ENCODE assay signal across 9 cellular contexts in genomic region chr7:20114463-20114862, GRCh38.
DNase-seq lines count a peak whose midpoint lies in the region; ATAC-seq and TF ChIP-seq lines count a peak whose summit lies in the region.
"Had no signal": no experiment of that assay in that cellular context is flagged by ENCODE, and none has a peak within 500 bp of the region (broad histone marks: within the 10 kb centered on the region; RNA-seq: fewer than 3 reads in every experiment).

No MANE protein-coding gene starts in this region.

- intact Hi-C loops in spleen (cut with DNase I; ENCODE audit: low total_unique reads) = no loop called here

- H3K9me3 Mint-ChIP-seq in activated naive CD8-positive, alpha-beta T cell treated with anti-CD3 and anti-CD28 coated beads, Interleukin-2, amount 50 U/mL, for 24 hours = no peaks in the 10 kb centered on the region
- peaks cover 3% of the 10 kb centered on the region for H3K9me3 Mint-ChIP-seq in stimulated activated effector memory CD8-positive, alpha-beta T cell treated with anti-CD3 and anti-CD28 coated beads, Interleukin-12 subunit alpha, Interleukin-12 subunit beta, amount 100 ng/mL, for 72 hours
- H3K9me3 Mint-ChIP-seq in activated T-cell treated with anti-CD3 and anti-CD28 coated beads, Interleukin-2, amount 50 U/mL, for 4 hours = no peaks in the 10 kb centered on the region
- H3K9me3 Mint-ChIP-seq: nephron had no signal

- no peak for TF ChIP-seq POLR2A in spleen (IDR thresholded peaks at IDR 0.05)

- H3K27ac ChIP-seq in spleen = peak overlapping the region in 1 of 8 donors; percentile 21

- no peaks in the 10 kb centered on the region for H3K27me3 ChIP-seq in spleen (replicated peaks in 1 of 7)

- H3K4me1 Mint-ChIP-seq in activated naive CD8-positive, alpha-beta T cell treated with anti-CD3 and anti-CD28 coated beads, Interleukin-2, amount 50 U/mL, for 24 hours = peaks cover 20% of the 10 kb centered on the region
- H3K4me1 Mint-ChIP-seq in stimulated activated effector memory CD8-positive, alpha-beta T cell treated with anti-CD3 and anti-CD28 coated beads, Interleukin-12 subunit alpha, Interleukin-12 subunit beta, amount 100 ng/mL, for 72 hours = no peaks in the 10 kb centered on the region
- H3K4me1 Mint-ChIP-seq in activated T-cell treated with anti-CD3 and anti-CD28 coated beads, Interleukin-2, amount 50 U/mL, for 4 hours (ENCODE audit: low read depth) = peaks cover 3% of the 10 kb centered on the region

- no peak overlapping the region for H3K4me3 ChIP-seq in spleen

- H3K9me3 ChIP-seq in spleen = no peaks in the 10 kb centered on the region

- peaks cover 0 to 21% (median 16%) of the 10 kb centered on the region in 6 donors for H3K4me1 ChIP-seq in spleen

- no peaks in the 10 kb centered on the region for H3K27me3 Mint-ChIP-seq in activated naive CD8-positive, alpha-beta T cell treated with anti-CD3 and anti-CD28 coated beads, Interleukin-2, amount 50 U/mL, for 24 hours
- H3K27me3 Mint-ChIP-seq in activated T-cell treated with anti-CD3 and anti-CD28 coated beads, Interleukin-2, amount 50 U/mL, for 4 hours (ENCODE audit: low read depth) = no peaks in the 10 kb centered on the region

- TF ChIP-seq CTCF in GM20000 (IDR thresholded peaks at IDR 0.05; ENCODE audit: extremely low read depth, missing control alignments) (no peak), spleen (IDR thresholded peaks at IDR 0.05 in 8 of 11, conservative IDR thresholded peaks at IDR 0.05 in 3 of 11) (peak in 1 of 11 experiments; percentile 21)

- 11 to 27% (median 22%) methylated on average over 2 of the region's 2 CpGs for WGBS in spleen, 5 donors

- no peaks in the 10 kb centered on the region for H3K36me3 ChIP-seq in spleen

- DNase-seq in GF-D8 (lab: John Stamatoyannopoulos, UW) = peak; percentile 66
- peak; percentile 48 for DNase-seq in GM20000 (ENCODE audit: low spot score)
- DNase-seq in activated naive CD8-positive, alpha-beta T cell treated with anti-CD3 and anti-CD28 coated beads, Interleukin-2, amount 50 U/mL, for 24 hours = no peak
- DNase-seq in stimulated activated effector memory CD8-positive, alpha-beta T cell treated with anti-CD3 and anti-CD28 coated beads, Interleukin-12 subunit alpha, Interleukin-12 subunit beta, amount 100 ng/mL, for 72 hours (ENCODE audit: low spot score in 2 of 2) = no peak
- no peak for DNase-seq in activated T-cell treated with anti-CD3 and anti-CD28 coated beads, Interleukin-2, amount 50 U/mL, for 4 hours
- DNase-seq in spleen = no peak
- DNase-seq in dedifferentiated amniotic fluid mesenchymal stem cell (ENCODE audit: extremely low spot score) = no peak

- ATAC-seq in HG03460 (IDR thresholded peaks at IDR 0.05; ENCODE audit: unreplicated experiment) = peak; percentile 91
- peak; percentile 52 for ATAC-seq in activated naive CD8-positive, alpha-beta T cell treated with anti-CD3 and anti-CD28 coated beads, Interleukin-2, amount 50 U/mL, for 24 hours
- ATAC-seq in stimulated activated effector memory CD8-positive, alpha-beta T cell treated with anti-CD3 and anti-CD28 coated beads, Interleukin-12 subunit alpha, Interleukin-12 subunit beta, amount 100 ng/mL, for 72 hours = peak; percentile 48
- ATAC-seq in activated T-cell treated with anti-CD3 and anti-CD28 coated beads, Interleukin-2, amount 50 U/mL, for 4 hours = no peak

- no peak overlapping the region for H3K4me3 Mint-ChIP-seq in activated naive CD8-positive, alpha-beta T cell treated with anti-CD3 and anti-CD28 coated beads, Interleukin-2, amount 50 U/mL, for 24 hours
- H3K4me3 Mint-ChIP-seq in stimulated activated effector memory CD8-positive, alpha-beta T cell treated with anti-CD3 and anti-CD28 coated beads, Interleukin-12 subunit alpha, Interleukin-12 subunit beta, amount 100 ng/mL, for 72 hours = no peak overlapping the region
- no peak overlapping the region for H3K4me3 Mint-ChIP-seq in activated T-cell treated with anti-CD3 and anti-CD28 coated beads, Interleukin-2, amount 50 U/mL, for 4 hours
- H3K4me3 Mint-ChIP-seq: nephron had no signal

- no peak overlapping the region for H3K27ac Mint-ChIP-seq in activated naive CD8-positive, alpha-beta T cell treated with anti-CD3 and anti-CD28 coated beads, Interleukin-2, amount 50 U/mL, for 24 hours
- no peak overlapping the region for H3K27ac Mint-ChIP-seq in stimulated activated effector memory CD8-positive, alpha-beta T cell treated with anti-CD3 and anti-CD28 coated beads, Interleukin-12 subunit alpha, Interleukin-12 subunit beta, amount 100 ng/mL, for 72 hours
- H3K27ac Mint-ChIP-seq: nephron had no signal

- H3K36me3 Mint-ChIP-seq in activated naive CD8-positive, alpha-beta T cell treated with anti-CD3 and anti-CD28 coated beads, Interleukin-2, amount 50 U/mL, for 24 hours (ENCODE audit: low read depth) = no peaks in the 10 kb centered on the region
- H3K36me3 Mint-ChIP-seq in stimulated activated effector memory CD8-positive, alpha-beta T cell treated with anti-CD3 and anti-CD28 coated beads, Interleukin-12 subunit alpha, Interleukin-12 subunit beta, amount 100 ng/mL, for 72 hours = no peaks in the 10 kb centered on the region
- H3K36me3 Mint-ChIP-seq in activated T-cell treated with anti-CD3 and anti-CD28 coated beads, Interleukin-2, amount 50 U/mL, for 4 hours (ENCODE audit: insufficient read depth) = no peaks in the 10 kb centered on the region

Comparison
In these comparisons a context has a peak if more than half of its experiments do, and no peak if none do; other contexts are left out.
1. DNase-seq: peak in GF-D8 (single experiment) and GM20000 (single experiment); none in activated naive CD8-positive, alpha-beta T cell treated with anti-CD3 and anti-CD28 coated beads, Interleukin-2, amount 50 U/mL, for 24 hours (single experiment), stimulated activated effector memory CD8-positive, alpha-beta T cell treated with anti-CD3 and anti-CD28 coated beads, Interleukin-12 subunit alpha, Interleukin-12 subunit beta, amount 100 ng/mL, for 72 hours (0 of 2), activated T-cell treated with anti-CD3 and anti-CD28 coated beads, Interleukin-2, amount 50 U/mL, for 4 hours (single experiment), spleen (single experiment) and dedifferentiated amniotic fluid mesenchymal stem cell (single experiment).
2. ATAC-seq: peak in HG03460 (single experiment), activated naive CD8-positive, alpha-beta T cell treated with anti-CD3 and anti-CD28 coated beads, Interleukin-2, amount 50 U/mL, for 24 hours (single experiment) and stimulated activated effector memory CD8-positive, alpha-beta T cell treated with anti-CD3 and anti-CD28 coated beads, Interleukin-12 subunit alpha, Interleukin-12 subunit beta, amount 100 ng/mL, for 72 hours (single experiment); none in activated T-cell treated with anti-CD3 and anti-CD28 coated beads, Interleukin-2, amount 50 U/mL, for 4 hours (0 of 2).